In the genomic region with DNA sequence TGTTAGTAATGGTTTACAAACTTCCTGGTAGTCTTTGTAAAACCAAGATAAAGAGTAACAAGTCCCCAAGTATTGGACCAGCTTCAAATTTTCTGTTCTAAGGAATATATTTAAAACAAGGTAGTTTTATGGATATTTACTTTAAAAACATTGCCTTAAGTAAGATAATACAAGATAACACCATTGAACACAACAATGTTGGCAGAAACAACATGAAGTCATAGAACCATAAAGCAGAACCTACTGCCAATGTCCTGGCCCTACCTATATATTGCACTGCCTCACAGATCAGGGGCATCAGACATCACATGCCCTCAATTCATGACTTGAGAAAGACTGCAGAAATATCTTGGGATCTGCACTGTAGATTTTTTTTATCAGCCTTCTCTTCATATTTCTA, we compare ENCODE assay signal across 20 cellular contexts.
DNase-seq lines count a peak whose midpoint lies in the region; ATAC-seq and TF ChIP-seq lines count a peak whose summit lies in the region.
"Had no signal": no experiment of that assay in that cellular context is flagged by ENCODE, and none has a peak within 500 bp of the region (broad histone marks: within the 10 kb centered on the region; RNA-seq: fewer than 3 reads in every experiment).

No MANE protein-coding gene starts in this region.

- H3K27ac ChIP-seq in 22Rv1 (peak overlapping the region; percentile 59), neural progenitor cell (no peak overlapping the region)
- H3K27ac ChIP-seq: A549; BLaER1 treated with 17β-estradiol and CSF1 and Interleukin-3, amounts not matched to agents 10 nM and 100 nM; GM23248 had no signal

- H3K79me2 ChIP-seq in neural progenitor cell (ENCODE audit: low read depth) = no peaks in the 10 kb centered on the region

- H2AFZ ChIP-seq in neural progenitor cell (replicated peaks) = no peak overlapping the region
- H2AFZ ChIP-seq: GM23248 had no signal

- H3K27ac Mint-ChIP-seq in neural progenitor cell = no peak overlapping the region
- H3K27ac Mint-ChIP-seq: CD4-positive, alpha-beta memory T cell had no signal

- peak; percentile 74 for ATAC-seq in mucosa of descending colon
- ATAC-seq in HG02870 (IDR thresholded peaks at IDR 0.05; ENCODE audit: unreplicated experiment) = no peak
- no peak for ATAC-seq in GM19467 (IDR thresholded peaks at IDR 0.05; ENCODE audit: unreplicated experiment)
- ATAC-seq: A549 had no signal

- H3F3A ChIP-seq in neural progenitor cell (ENCODE audit: low read depth) = no peaks in the 10 kb centered on the region

- TF ChIP-seq CTCF in 22Rv1 (IDR thresholded peaks at IDR 0.05) = no peak
- TF ChIP-seq CTCF in LNCaP clone FGC (IDR thresholded peaks at IDR 0.05; ENCODE audit: control insufficient read depth, extremely low read depth, insufficient read depth) = no peak
- TF ChIP-seq CTCF in mucosa of descending colon (IDR thresholded peaks at IDR 0.05) = no peak
- no peak for TF ChIP-seq CTCF in neural progenitor cell (IDR thresholded peaks at IDR 0.05)

- no peaks in the 10 kb centered on the region for H3K4me1 ChIP-seq in mucosa of descending colon (ENCODE audit: low read depth)
- H3K4me1 ChIP-seq in neural progenitor cell = no peaks in the 10 kb centered on the region
- H3K4me1 ChIP-seq: A549, BE2C had no signal

- H3K27me3 Mint-ChIP-seq in neural progenitor cell (ENCODE audit: insufficient read depth, low read depth) = no peaks in the 10 kb centered on the region
- H3K27me3 Mint-ChIP-seq: CD4-positive, alpha-beta memory T cell had no signal

- intact Hi-C loops in mucosa of descending colon (cut with DNase I, micrococcal nuclease) = no loop called here

- H4K20me1 ChIP-seq in neural progenitor cell (ENCODE audit: low read depth) = no peaks in the 10 kb centered on the region
- H4K20me1 ChIP-seq: BLaER1 treated with 17β-estradiol and CSF1 and Interleukin-3, amounts not matched to agents 10 nM and 100 nM had no signal

- H3K9me3 Mint-ChIP-seq in neural progenitor cell = no peaks in the 10 kb centered on the region

- H3K9ac ChIP-seq in neural progenitor cell = no peak overlapping the region
- H3K9ac ChIP-seq: BLaER1 treated with 17β-estradiol and CSF1 and Interleukin-3, amounts not matched to agents 10 nM and 100 nM; GM23248 had no signal

- no peaks in the 10 kb centered on the region for H3K27me3 ChIP-seq in neural progenitor cell
- H3K27me3 ChIP-seq: BE2C; BLaER1 treated with 17β-estradiol and CSF1 and Interleukin-3, amounts not matched to agents 10 nM and 100 nM had no signal

- H3K4me2 ChIP-seq in neural progenitor cell = no peak overlapping the region
- H3K4me2 ChIP-seq: A549 had no signal

- no peaks in the 10 kb centered on the region for H3K36me3 Mint-ChIP-seq in neural progenitor cell
- H3K36me3 Mint-ChIP-seq: CD4-positive, alpha-beta memory T cell had no signal

- DNase-seq in LNCaP clone FGC (ENCODE audit: low read depth) (peak; percentile 84), mucosa of descending colon (no peak), neural progenitor cell (ENCODE audit: low spot score) (no peak)
- DNase-seq: 8988T; ACHN; AML-193; BE2C; Calu3; CD4-positive, alpha-beta memory T cell; COR-L47; DMS153; DND-41; GM23248; H7; HCEC 1CT had no signal

- H3K4me3 ChIP-seq in LNCaP clone FGC (ENCODE audit: low read depth, low read length) = no peak overlapping the region
- no peak overlapping the region for H3K4me3 ChIP-seq in mucosa of descending colon
- no peak overlapping the region for H3K4me3 ChIP-seq in neural progenitor cell
- H3K4me3 ChIP-seq: A549; BLaER1 treated with 17β-estradiol and CSF1 and Interleukin-3, amounts not matched to agents 10 nM and 100 nM; GM23248 had no signal

- H3K9me3 ChIP-seq in mucosa of descending colon = no peaks in the 10 kb centered on the region
- no peaks in the 10 kb centered on the region for H3K9me3 ChIP-seq in neural progenitor cell (ENCODE audit: low read depth)
- H3K9me3 ChIP-seq: A549, BE2C had no signal

- H3K36me3 ChIP-seq in mucosa of descending colon (ENCODE audit: low read depth) (no peaks in the 10 kb centered on the region), neural progenitor cell (no peaks in the 10 kb centered on the region)
- H3K36me3 ChIP-seq: BE2C; BLaER1 treated with 17β-estradiol and CSF1 and Interleukin-3, amounts not matched to agents 10 nM and 100 nM had no signal

- H3K4me1 Mint-ChIP-seq in neural progenitor cell = no peaks in the 10 kb centered on the region
- H3K4me1 Mint-ChIP-seq: CD4-positive, alpha-beta memory T cell had no signal

- no peak overlapping the region for H3K4me3 Mint-ChIP-seq in neural progenitor cell
- H3K4me3 Mint-ChIP-seq: CD4-positive, alpha-beta memory T cell had no signal
